Comparison of ENCODE assay signal across 9 cellular contexts in the genomic region with DNA sequence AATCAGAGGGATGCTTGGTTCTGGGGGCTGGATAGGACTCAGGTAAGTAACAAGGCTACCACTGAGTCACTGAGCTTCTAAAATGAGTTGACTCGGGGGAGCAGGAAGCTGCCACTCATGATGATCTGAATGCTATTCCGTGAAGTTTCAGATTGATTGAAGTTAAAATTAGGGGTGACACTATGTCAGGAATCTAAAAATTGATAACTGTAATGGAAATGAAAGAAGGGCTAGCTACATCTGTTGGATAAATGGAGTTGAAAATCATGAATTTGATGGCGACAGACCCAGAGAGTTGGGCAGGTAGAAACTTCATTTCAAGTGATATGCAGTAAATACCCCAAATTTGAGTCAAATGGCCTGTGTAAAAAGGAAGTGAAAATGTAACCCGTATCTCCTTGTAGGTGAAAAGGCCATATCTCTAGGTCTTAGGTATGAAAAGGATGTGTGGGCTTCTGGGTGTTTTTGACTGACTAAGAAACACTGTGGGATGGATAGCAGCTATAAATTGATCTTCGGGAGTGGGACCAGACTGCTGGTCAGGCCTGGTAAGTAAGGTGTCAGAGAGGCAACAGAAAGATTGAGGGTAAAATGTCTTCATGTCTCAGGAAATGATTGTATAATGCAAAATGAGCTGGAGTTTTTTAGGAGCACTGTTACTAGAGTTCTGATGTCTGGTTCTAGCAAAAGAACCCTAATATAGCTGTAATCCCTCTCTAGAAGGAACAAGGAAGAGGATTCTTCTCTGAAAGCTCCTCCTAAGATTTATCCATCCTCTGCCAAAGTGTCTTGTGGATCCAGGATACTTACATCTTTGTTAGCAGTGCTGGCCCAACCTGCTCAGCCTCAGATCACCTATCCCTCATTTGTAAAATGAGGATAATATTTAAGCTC. TPM values are rescaled to one million over a fixed set of nuclear protein-coding genes. Genes with fewer than 3 reads are reported as not detected.
DNase-seq lines count a peak whose midpoint lies in the region; ATAC-seq and TF ChIP-seq lines count a peak whose summit lies in the region.
"Had no signal": no experiment of that assay in that cellular context is flagged by ENCODE, and none has a peak within 500 bp of the region (broad histone marks: within the 10 kb centered on the region; RNA-seq: fewer than 3 reads in every experiment).

No MANE protein-coding gene starts in this region.

- no peak for TF ChIP-seq POLR2A in heart left ventricle (IDR thresholded peaks at IDR 0.05)

- H3K27me3 ChIP-seq in mononuclear cell (ENCODE audit: insufficient read depth, low read length) (no peaks in the 10 kb centered on the region), heart left ventricle (no peaks in the 10 kb centered on the region)

- peak overlapping the region; percentile 14 for H3K4me3 ChIP-seq in mononuclear cell (ENCODE audit: low read length)
- H3K4me3 ChIP-seq in heart left ventricle: peak overlapping the region in 1 of 12 donors; percentile 19

- H3K9me3 ChIP-seq in mononuclear cell (ENCODE audit: low read depth, low read length) (no peaks in the 10 kb centered on the region), heart left ventricle (no peaks in the 10 kb centered on the region)

- peak overlapping the region in 3 of 12 donors; percentile 10 to 87 (median 60) for H3K27ac ChIP-seq in heart left ventricle
- H3K27ac ChIP-seq: HL-60 had no signal

- no peak for TF ChIP-seq CTCF in heart left ventricle (IDR thresholded peaks at IDR 0.05)

- WGBS in heart left ventricle, 4 donors: 92 to 97% (median 96%) methylated on average over 5 of the region's 5 CpGs

- peak; percentile 60 for ATAC-seq in GM18519 (IDR thresholded peaks at IDR 0.05; ENCODE audit: low FRiP score, unreplicated experiment)
- peak; percentile 54 for ATAC-seq in GM21423 (IDR thresholded peaks at IDR 0.05; ENCODE audit: unreplicated experiment)
- peak; percentile 83 for ATAC-seq in HG03432 (IDR thresholded peaks at IDR 0.05; ENCODE audit: unreplicated experiment)
- ATAC-seq in heart left ventricle: no peak

- intact Hi-C loops in cardiac septum (cut with DNase I) (no loop called here), heart left ventricle (cut with DNase I) (loop anchor here in 1 of 10 donors (10.0 kb wide), 1 partner anchor 57 kb away; no protein-coding TSS in a partner anchor)

- DNase-seq in D341Med (ENCODE audit: low spot score) (no peak), cardiac septum (ENCODE audit: low spot score) (no peak), NCI-H187 treated with DMSO at 0.1 percent for 48 hours (lab: John Stamatoyannopoulos, UW) (no peak), heart left ventricle (no peak)

- H3K4me1 ChIP-seq in mononuclear cell (ENCODE audit: insufficient read depth, low read length): peaks cover 34% of the 10 kb centered on the region
- peaks cover 0 to 50% (median 10%) of the 10 kb centered on the region in 12 donors for H3K4me1 ChIP-seq in heart left ventricle

- no peaks in the 10 kb centered on the region for H3K36me3 ChIP-seq in heart left ventricle

RNA-seq across cellular contexts. Expression of a gene that starts 57.3 kb away (rescaled TPM):
- total RNA-seq in mononuclear cell (83.6 TPM), cardiac septum (134 TPM), heart left ventricle (100 to 1,000 TPM; 108 to 236 (median 147) TPM)
- 100 to 1,000 TPM; 129 to 402 TPM for polyA plus RNA-seq in heart left ventricle

Comparison
In these comparisons a context has a peak if more than half of its experiments do, and no peak if none do; other contexts are left out.
1. ATAC-seq: peak in GM18519 (single experiment), GM21423 (single experiment) and HG03432 (single experiment); none in heart left ventricle (0 of 4).